Comparison of ENCODE assay signal across 1 cellular context in genomic region chr3:148146947-148147346, GRCh38.
TF ChIP-seq lines count a peak whose summit lies in the region.

No MANE protein-coding gene starts in this region.

TF ChIP-seq in SK-N-SH, 30 proteins besides CTCF, POLR2A, EP300 and RAD21 (continued from another document):
- TF ChIP-seq REST (IDR thresholded peaks at IDR 0.05; ENCODE audit: low read depth, low read length) (no peak), RXRA (IDR thresholded peaks at IDR 0.05; ENCODE audit: borderline replicate concordance, low read depth) (no peak), MXI1 (IDR thresholded peaks at IDR 0.05; ENCODE audit: low read depth, low read length) (no peak), RFX5 (IDR thresholded peaks at IDR 0.05; ENCODE audit: low read length) (no peak), NRF1 (IDR thresholded peaks at IDR 0.05; ENCODE audit: low read depth, low read length) (no peak), ZBTB33 (IDR thresholded peaks at IDR 0.05; ENCODE audit: borderline replicate concordance, low read depth) (no peak), FOXJ3 (CRISPR knock-in tag; IDR thresholded peaks at IDR 0.05) (no peak), ELF1 (IDR thresholded peaks at IDR 0.05) (no peak), TEAD4 (IDR thresholded peaks at IDR 0.05; ENCODE audit: borderline replicate concordance, insufficient read depth) (no peak), SIN3A (IDR thresholded peaks at IDR 0.05; ENCODE audit: borderline replicate concordance, low read depth, low read length) (no peak), FOSL2 (IDR thresholded peaks at IDR 0.05; ENCODE audit: borderline replicate concordance, low read depth) (no peak), JUND (IDR thresholded peaks at IDR 0.05) (no peak), SMC3 (IDR thresholded peaks at IDR 0.05; ENCODE audit: low read depth, low read length) (no peak)
